In genomic region chr2:17962874-17963273, GRCh38 we compare ENCODE assay signal across 16 cellular contexts.
DNase-seq lines count a peak whose midpoint lies in the region; ATAC-seq and TF ChIP-seq lines count a peak whose summit lies in the region.
"Had no signal": no experiment of that assay in that cellular context is flagged by ENCODE, and none has a peak within 500 bp of the region (broad histone marks: within the 10 kb centered on the region; RNA-seq: fewer than 3 reads in every experiment).

No MANE protein-coding gene starts in this region.

- no peak for TF ChIP-seq CTCF in choroid plexus epithelial cell (conservative IDR thresholded peaks at IDR 0.05; ENCODE audit: low read depth, low read length)

- no peak overlapping the region for H3K27ac Mint-ChIP-seq in activated naive CD8-positive, alpha-beta T cell treated with anti-CD3 and anti-CD28 coated beads, Interleukin-2, amount 50 U/mL, for 24 hours
- H3K27ac Mint-ChIP-seq: activated CD8-positive, alpha-beta T cell treated with anti-CD3 and anti-CD28 coated beads for 36 hours; activated T-helper 17 cell treated with anti-CD3 and anti-CD28 coated beads, Interleukin-2, amount 50 U/mL, for 72 hours; immature natural killer cell had no signal

- intact Hi-C loops in left colon (cut with DNase I, micrococcal nuclease) = no loop called here

- no peak overlapping the region for H3K4me3 Mint-ChIP-seq in activated naive CD8-positive, alpha-beta T cell treated with anti-CD3 and anti-CD28 coated beads, Interleukin-2, amount 50 U/mL, for 24 hours
- H3K4me3 Mint-ChIP-seq: activated CD8-positive, alpha-beta T cell treated with anti-CD3 and anti-CD28 coated beads for 36 hours; activated T-helper 17 cell treated with anti-CD3 and anti-CD28 coated beads, Interleukin-2, amount 50 U/mL, for 72 hours; immature natural killer cell had no signal

- DNase-seq in AG20443 (ENCODE audit: low spot score) (peak; percentile 26), LHCN-M2 (ENCODE audit: low read depth) (peak; percentile 30), choroid plexus epithelial cell (ENCODE audit: low read depth) (peak; percentile 24), kidney tubule cell (ENCODE audit: low spot score) (peak; percentile 72), left colon (no peak), NCI-H1417 (lab: John Stamatoyannopoulos, UW) (no peak), NCI-H345 (lab: John Stamatoyannopoulos, UW) (no peak)
- DNase-seq in activated naive CD8-positive, alpha-beta T cell treated with anti-CD3 and anti-CD28 coated beads, Interleukin-2, amount 50 U/mL, for 24 hours = no peak
- DNase-seq: activated CD8-positive, alpha-beta T cell treated with anti-CD3 and anti-CD28 coated beads for 36 hours; anterior cingulate cortex; DMS79; immature natural killer cell; NCI-H2029; stimulated activated CD4-positive, alpha-beta T cell treated with anti-CD3 and anti-CD28 coated beads, Interleukin-15, amount 100 ng/mL, for 24 hours had no signal

- H3K9me3 Mint-ChIP-seq in activated naive CD8-positive, alpha-beta T cell treated with anti-CD3 and anti-CD28 coated beads, Interleukin-2, amount 50 U/mL, for 24 hours = no peaks in the 10 kb centered on the region
- H3K9me3 Mint-ChIP-seq: activated CD8-positive, alpha-beta T cell treated with anti-CD3 and anti-CD28 coated beads for 36 hours had no signal

- no peaks in the 10 kb centered on the region for H3K4me1 Mint-ChIP-seq in activated naive CD8-positive, alpha-beta T cell treated with anti-CD3 and anti-CD28 coated beads, Interleukin-2, amount 50 U/mL, for 24 hours
- H3K4me1 Mint-ChIP-seq: immature natural killer cell had no signal

- no peaks in the 10 kb centered on the region for H3K36me3 Mint-ChIP-seq in activated naive CD8-positive, alpha-beta T cell treated with anti-CD3 and anti-CD28 coated beads, Interleukin-2, amount 50 U/mL, for 24 hours (ENCODE audit: low read depth)
- H3K36me3 Mint-ChIP-seq: immature natural killer cell had no signal

- H3K27me3 Mint-ChIP-seq in activated naive CD8-positive, alpha-beta T cell treated with anti-CD3 and anti-CD28 coated beads, Interleukin-2, amount 50 U/mL, for 24 hours = no peaks in the 10 kb centered on the region
- H3K27me3 Mint-ChIP-seq: activated CD8-positive, alpha-beta T cell treated with anti-CD3 and anti-CD28 coated beads for 36 hours; activated T-helper 17 cell treated with anti-CD3 and anti-CD28 coated beads, Interleukin-2, amount 50 U/mL, for 72 hours had no signal

- ATAC-seq in activated naive CD8-positive, alpha-beta T cell treated with anti-CD3 and anti-CD28 coated beads, Interleukin-2, amount 50 U/mL, for 24 hours = no peak
- no peak for ATAC-seq in left colon
- ATAC-seq: activated CD8-positive, alpha-beta T cell treated with anti-CD3 and anti-CD28 coated beads for 36 hours; activated T-helper 17 cell treated with anti-CD3 and anti-CD28 coated beads, Interleukin-2, amount 50 U/mL, for 72 hours had no signal

- no peak overlapping the region for H3K4me3 ChIP-seq in choroid plexus epithelial cell (ENCODE audit: low read depth, low read length)
- H3K4me3 ChIP-seq: SJCRH30 had no signal

Comparison
In these comparisons a context has a peak if more than half of its experiments do, and no peak if none do; other contexts are left out.
1. DNase-seq: peak in AG20443 (single experiment), LHCN-M2 (single experiment), choroid plexus epithelial cell (single experiment) and kidney tubule cell (single experiment); none in activated naive CD8-positive, alpha-beta T cell treated with anti-CD3 and anti-CD28 coated beads, Interleukin-2, amount 50 U/mL, for 24 hours (single experiment), left colon (0 of 2), NCI-H1417 (0 of 3) and NCI-H345 (single experiment).